In genomic region chr20:63502671-63503172, GRCh38 we compare ENCODE assay signal across 15 cellular contexts. TPM values are rescaled to one million over a fixed set of nuclear protein-coding genes. Genes with fewer than 3 reads are reported as not detected.
DNase-seq lines count a peak whose midpoint lies in the region; ATAC-seq and TF ChIP-seq lines count a peak whose summit lies in the region.
"Had no signal": no experiment of that assay in that cellular context is flagged by ENCODE, and none has a peak within 500 bp of the region (broad histone marks: within the 10 kb centered on the region; RNA-seq: fewer than 3 reads in every experiment).

No MANE protein-coding gene starts in this region.

- BruUV-seq in OCI-LY7 (replicated peaks; lab: Mats Ljungman, UMichigan) = no TSS peak

- no peak overlapping the region for H3K27ac Mint-ChIP-seq in neural progenitor cell
- H3K27ac Mint-ChIP-seq: activated CD8-positive, alpha-beta T cell treated with anti-CD3 and anti-CD28 coated beads for 36 hours; nephron had no signal

- H3K4me2 ChIP-seq in OCI-LY7 (ENCODE audit: low read length) (peak overlapping the region; percentile 49; the same call in 1 of the 2 replicates), neural progenitor cell (no peak overlapping the region)
- H3K4me2 ChIP-seq: PC-9 had no signal

- DNase-seq in DMS79 (lab: John Stamatoyannopoulos, UW) = peak; percentile 42
- no peak for DNase-seq in OCI-LY7 (ENCODE audit: low spot score)
- DNase-seq in lower lobe of right lung = peak; percentile 25
- DNase-seq in neural progenitor cell (ENCODE audit: low spot score) = no peak
- DNase-seq: DND-41; PC-9; stimulated activated CD4-positive, alpha-beta T cell treated with anti-CD3 and anti-CD28 coated beads, Interleukin-2, amount 100 ng/mL, for 48 hours; SW 1271 had no signal

- no peak overlapping the region for H3K27ac ChIP-seq in HUES48 (ENCODE audit: low read depth, low read length)
- H3K27ac ChIP-seq in OCI-LY7 (ENCODE audit: low read depth, low read length, poor library complexity, severe bottlenecking) = no peak overlapping the region
- H3K27ac ChIP-seq in lower lobe of right lung = no peak overlapping the region
- H3K27ac ChIP-seq in neural progenitor cell = no peak overlapping the region
- H3K27ac ChIP-seq: PC-9 had no signal

- H3K9ac ChIP-seq in HUES48 (ENCODE audit: low read depth, low read length) (no peak overlapping the region), neural progenitor cell (no peak overlapping the region)

- peaks cover 7% of the 10 kb centered on the region for H3K4me1 Mint-ChIP-seq in neural progenitor cell
- H3K4me1 Mint-ChIP-seq: central memory CD8-positive, alpha-beta T cell; nephron had no signal

- H3K9me2 ChIP-seq in OCI-LY7 (ENCODE audit: insufficient read depth, low read length) = no peaks in the 10 kb centered on the region

- H3K27me3 ChIP-seq in HUES48 (ENCODE audit: control insufficient read depth, insufficient read depth, low read length) (peaks cover 24% of the 10 kb centered on the region), lower lobe of right lung (ENCODE audit: low read depth) (peaks cover 59% of the 10 kb centered on the region), neural progenitor cell (peaks cover 73% of the 10 kb centered on the region)

- ATAC-seq in lower lobe of right lung (no peak), GM21515 (IDR thresholded peaks at IDR 0.05; ENCODE audit: unreplicated experiment) (no peak), GM18873 (IDR thresholded peaks at IDR 0.05; ENCODE audit: low FRiP score, unreplicated experiment) (no peak)
- ATAC-seq: activated CD8-positive, alpha-beta T cell treated with anti-CD3 and anti-CD28 coated beads for 36 hours had no signal

- H3K9me3 ChIP-seq in HUES48 (ENCODE audit: control insufficient read depth, insufficient read depth, low read length) = no peaks in the 10 kb centered on the region
- no peaks in the 10 kb centered on the region for H3K9me3 ChIP-seq in OCI-LY7 (ENCODE audit: low read length)
- H3K9me3 ChIP-seq in lower lobe of right lung = peaks cover 14% of the 10 kb centered on the region
- H3K9me3 ChIP-seq in neural progenitor cell (ENCODE audit: low read depth) = no peaks in the 10 kb centered on the region

- no peaks in the 10 kb centered on the region for H4K20me1 ChIP-seq in OCI-LY7 (ENCODE audit: insufficient read depth, low read length)
- peaks cover 6% of the 10 kb centered on the region for H4K20me1 ChIP-seq in neural progenitor cell (ENCODE audit: low read depth)

- H3K36me3 Mint-ChIP-seq in neural progenitor cell = no peaks in the 10 kb centered on the region

- peaks cover 6% of the 10 kb centered on the region for H3F3A ChIP-seq in neural progenitor cell (ENCODE audit: low read depth)

- H2AFZ ChIP-seq in OCI-LY7 (ENCODE audit: low read length) = no peak overlapping the region
- no peak overlapping the region for H2AFZ ChIP-seq in neural progenitor cell (replicated peaks)
- H2AFZ ChIP-seq: PC-9 had no signal

- POLR2A ChIA-PET in OCI-LY7 (lab: Charles Lee) = interaction anchor here (0.5 kb wide), 1 partner anchor 378 kb away, joined by 6 read pairs; no protein-coding TSS in a partner anchor

- peaks cover 18% of the 10 kb centered on the region for H3K9me3 Mint-ChIP-seq in neural progenitor cell
- H3K9me3 Mint-ChIP-seq: central memory CD8-positive, alpha-beta T cell had no signal

- H3K4me1 ChIP-seq in HUES48 (ENCODE audit: control insufficient read depth, insufficient read depth, low read length) (peaks cover 13% of the 10 kb centered on the region; the same call in 1 of the 2 replicates), OCI-LY7 (ENCODE audit: insufficient read depth, low read length, poor library complexity, severe bottlenecking) (peaks cover 14% of the 10 kb centered on the region), lower lobe of right lung (peaks cover 12% of the 10 kb centered on the region), neural progenitor cell (no peaks in the 10 kb centered on the region)

- intact Hi-C loops in OCI-LY7 (cut with micrococcal nuclease; ENCODE audit: unreplicated experiment) (no loop called here), lower lobe of right lung (cut with DNase I) (no loop called here)

- CTCF ChIA-PET in OCI-LY7 (lab: Charles Lee; ENCODE audit: unreplicated experiment) = no interaction called here

- H3K36me3 ChIP-seq in HUES48 (ENCODE audit: control insufficient read depth, insufficient read depth, low read length) = no peaks in the 10 kb centered on the region
- no peaks in the 10 kb centered on the region for H3K36me3 ChIP-seq in OCI-LY7 (ENCODE audit: insufficient read depth, low read length)
- H3K36me3 ChIP-seq in lower lobe of right lung = no peaks in the 10 kb centered on the region
- no peaks in the 10 kb centered on the region for H3K36me3 ChIP-seq in neural progenitor cell

- H3K4me3 Mint-ChIP-seq in neural progenitor cell = no peak overlapping the region
- H3K4me3 Mint-ChIP-seq: activated CD8-positive, alpha-beta T cell treated with anti-CD3 and anti-CD28 coated beads for 36 hours; central memory CD8-positive, alpha-beta T cell; nephron had no signal

- peaks cover 13% of the 10 kb centered on the region for H3K27me3 Mint-ChIP-seq in neural progenitor cell (ENCODE audit: insufficient read depth, low read depth)

- H3K79me2 ChIP-seq in OCI-LY7 (ENCODE audit: insufficient read depth, low read depth, low read length) (no peaks in the 10 kb centered on the region), neural progenitor cell (ENCODE audit: low read depth) (no peaks in the 10 kb centered on the region)

- H3K4me3 ChIP-seq in HUES48 (ENCODE audit: low read depth, low read length) (peak overlapping the region; percentile 47; the same call in 1 of the 2 replicates), OCI-LY7 (ENCODE audit: low read depth, low read length, poor library complexity, severe bottlenecking) (no peak overlapping the region), lower lobe of right lung (no peak overlapping the region), neural progenitor cell (no peak overlapping the region)
- H3K4me3 ChIP-seq: PC-9 had no signal

- TF ChIP-seq CTCF in OCI-LY7 (conservative IDR thresholded peaks at IDR 0.05; ENCODE audit: low read length) (no peak), lower lobe of right lung (IDR thresholded peaks at IDR 0.05) (no peak), neural progenitor cell (IDR thresholded peaks at IDR 0.05) (no peak)

RNA-seq across cellular contexts. Expression of gene EEF1A2, which starts 3.8 kb away (rescaled TPM):
- total RNA-seq in OCI-LY7 (2014; rRNA removed; shearing (Covaris generic)) = 0.22 and 0.36 TPM in 2 replicates
- total RNA-seq in OCI-LY7 (2022) (0.92 TPM in 1 of 2 replicates, not detected in the other), lower lobe of right lung (0.77 TPM), neural progenitor cell (ENCODE audit: low replicate concordance) (0.54 and 1.5 TPM in 2 replicates)

RNA-seq across cellular contexts. Expression of gene PPDPF, which starts 17.8 kb away (rescaled TPM):
- 16.5 and 34.9 TPM in 2 replicates for total RNA-seq in OCI-LY7 (2014; rRNA removed; shearing (Covaris generic))
- total RNA-seq in OCI-LY7 (2022) (117 and 126 TPM in 2 replicates), lower lobe of right lung (305 TPM), neural progenitor cell (ENCODE audit: low replicate concordance) (4.1 and 82.2 TPM in 2 replicates)

RNA-seq across cellular contexts. Expression of gene KCNQ2, which starts 30.3 kb away (rescaled TPM):
- total RNA-seq in OCI-LY7 (2014; rRNA removed; shearing (Covaris generic)) = not detected in 2 replicates
- not detected in 2 replicates for total RNA-seq in OCI-LY7 (2022)
- total RNA-seq in lower lobe of right lung = not detected
- total RNA-seq in neural progenitor cell (ENCODE audit: low replicate concordance) = 39.5 and 106 TPM in 2 replicates
- total RNA-seq: activated CD8-positive, alpha-beta T cell treated with anti-CD3 and anti-CD28 coated beads for 36 hours; PC-9 had no signal

RNA-seq across cellular contexts. Expression of gene PTK6, which starts 34.5 kb away (rescaled TPM):
- 0.05 and 0.13 TPM in 2 replicates for total RNA-seq in OCI-LY7 (2014; rRNA removed; shearing (Covaris generic))
- total RNA-seq in OCI-LY7 (2022) (1.8 and 2.0 TPM in 2 replicates), lower lobe of right lung (4.2 TPM), neural progenitor cell (ENCODE audit: low replicate concordance) (not detected in 2 replicates)
- total RNA-seq: H4 had no signal

RNA-seq across cellular contexts. Expression of gene SRMS, which starts 44.8 kb away (rescaled TPM):
- not detected in 2 replicates for total RNA-seq in OCI-LY7 (2014; rRNA removed; shearing (Covaris generic))
- 0.42 TPM in 1 of 2 replicates, not detected in the other for total RNA-seq in OCI-LY7 (2022)
- total RNA-seq in lower lobe of right lung = not detected
- not detected in 2 replicates for total RNA-seq in neural progenitor cell (ENCODE audit: low replicate concordance)
- total RNA-seq: activated CD8-positive, alpha-beta T cell treated with anti-CD3 and anti-CD28 coated beads for 36 hours; H4 had no signal

Comparison
In these comparisons a context has a peak if more than half of its experiments do, and no peak if none do; other contexts are left out.
1. DNase-seq: peak in DMS79 (single experiment) and lower lobe of right lung (single experiment); none in OCI-LY7 (single experiment) and neural progenitor cell (single experiment).
2. RNA of gene KCNQ2, which starts 30.3 kb away (total RNA-seq): 39.5 to 106 TPM in neural progenitor cell; not detected in lower lobe of right lung (single experiment) and not detected in OCI-LY7; every median in the first group is over 10 times any median in the second.